ENCODE assay signal across 35 cellular contexts in the genomic region with DNA sequence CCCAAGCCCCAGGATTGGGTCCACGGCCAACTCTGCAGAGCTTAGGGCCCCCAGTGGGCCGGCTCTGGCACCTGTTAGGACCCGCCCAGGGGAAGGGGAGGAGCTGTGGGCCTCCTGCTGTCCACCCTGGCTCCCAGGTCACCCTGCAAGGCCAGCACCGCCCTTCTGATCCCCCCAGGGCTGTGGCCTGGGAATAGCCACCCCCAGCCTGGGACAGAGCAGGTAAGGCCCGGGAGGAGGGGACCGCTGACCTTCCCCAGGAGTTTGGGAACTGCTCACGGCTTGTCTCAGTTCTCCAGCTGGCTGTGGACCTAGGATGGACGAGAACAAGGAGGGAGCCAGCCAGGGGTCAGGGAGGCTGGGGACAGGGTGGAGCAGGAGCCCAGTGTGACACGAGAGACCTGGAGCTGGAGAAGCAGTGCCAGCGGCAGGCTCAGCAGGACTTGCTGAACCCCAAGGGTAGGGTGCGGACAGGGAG. TPM values are rescaled to one million over a fixed set of nuclear protein-coding genes. Genes with fewer than 3 reads are reported as not detected.
DNase-seq lines count a peak whose midpoint lies in the region; ATAC-seq, FAIRE-seq and TF ChIP-seq lines count a peak whose summit lies in the region.
"Had no signal": no experiment of that assay in that cellular context is flagged by ENCODE, and none has a peak within 500 bp of the region (broad histone marks: within the 10 kb centered on the region; RNA-seq: fewer than 3 reads in every experiment).

No MANE protein-coding gene starts in this region.

- CTCF ChIA-PET in K562 (lab: Yijun Ruan, JAX; ENCODE audit: low intra/inter-chr PET ratio) = no interaction called here

- no peak for FAIRE-seq in K562 (lab: Jason Lieb, UNC)
- FAIRE-seq: keratinocyte, TTC549, urothelium cell line had no signal

- H4K20me1 ChIP-seq in K562 (replicated peaks; ENCODE audit: control insufficient read depth, insufficient read depth, low read length) (0 out of 2 replicates have a peak, but pooled peaks cover 6% of the 10 kb centered on the region), osteoblast (ENCODE audit: insufficient read depth, low read length) (peaks cover 11% of the 10 kb centered on the region)

- H3K36me3 Mint-ChIP-seq in neural crest cell (ENCODE audit: low read depth) = no peaks in the 10 kb centered on the region
- H3K36me3 Mint-ChIP-seq: CD8-positive, alpha-beta memory T cell had no signal

- H3K9me3 Mint-ChIP-seq in neural crest cell = no peaks in the 10 kb centered on the region
- H3K9me3 Mint-ChIP-seq: CD8-positive, alpha-beta memory T cell; effector memory CD8-positive, alpha-beta T cell; naive thymus-derived CD4-positive, alpha-beta T cell; T-helper 1 cell treated with Interleukin-12 subunit alpha and Interleukin-12 subunit beta and Interleukin-4 antibody, amounts not matched to agents 30 μg/mL and 1 μg/mL, for 36 hours had no signal

- H3K27ac ChIP-seq in K562 (ENCODE audit: extremely low read depth, low read depth, low read length) = no peak overlapping the region
- no peak overlapping the region for H3K27ac ChIP-seq in foreskin keratinocyte
- H3K27ac ChIP-seq in osteoblast (ENCODE audit: low read depth, low read length) = no peak overlapping the region
- H3K27ac ChIP-seq: heart left ventricle had no signal

- DNase-seq in left ventricle myocardium superior = peak; percentile 37
- no peak for DNase-seq in left cardiac atrium
- DNase-seq in K562 (ENCODE audit: extremely low read depth in 1 of 4, low spot score in 3 of 4) = no peak
- DNase-seq in neural crest cell (ENCODE audit: low read depth, low spot score) = no peak
- no peak for DNase-seq in foreskin keratinocyte
- DNase-seq in NCI-H345 (lab: John Stamatoyannopoulos, UW) = no peak
- DNase-seq in osteoblast (ENCODE audit: insufficient read length, low spot score, missing footprints) = no peak
- DNase-seq: activated CD4-positive, alpha-beta T cell treated with anti-CD3 and anti-CD28 coated beads, Interleukin-2, amount 50 U/mL, for 4 hours; activated naive CD4-positive, alpha-beta T cell; activated T-cell treated with anti-CD3 and anti-CD28 coated beads, Interleukin-2, amount 50 U/mL, for 48 hours; AML-193; CD8-positive, alpha-beta memory T cell; central memory CD4-positive, alpha-beta T cell; effector memory CD8-positive, alpha-beta T cell; EL; GOT3; IMR-90; MV-4-11; naive thymus-derived CD4-positive, alpha-beta T cell; NCI-H1436 treated with DMSO at 0.1 percent for 48 hours; NCI-H446; NCI-H82; occipital lobe; stimulated activated CD4-positive, alpha-beta T cell treated with anti-CD3 and anti-CD28 coated beads, Interleukin-1b, Interleukin-23, amount 100 ng/mL, for 48 hours; stimulated activated naive CD8-positive, alpha-beta T cell treated with anti-CD3 and anti-CD28 coated beads, Interleukin-15, Interleukin-2, amounts not matched to agents 100 U/mL and 50 U/mL, for 24 hours had no signal

- H3K4me1 Mint-ChIP-seq in neural crest cell = peaks cover 24% of the 10 kb centered on the region

- peak overlapping the region in 1 of 2 experiments; percentile 80; a peak in 2 of 4 replicates for H3K9ac ChIP-seq in K562 (ENCODE audit: insufficient read depth in 1 of 2, low read depth in 2 of 2, low read length in 2 of 2)

- ATAC-seq in left ventricle myocardium superior (peak; percentile 11), left cardiac atrium (no peak), K562 (peak; percentile 59), HG03139 (IDR thresholded peaks at IDR 0.05; ENCODE audit: unreplicated experiment) (no peak), foreskin keratinocyte (no peak)
- ATAC-seq: effector memory CD8-positive, alpha-beta T cell; esophagus mucosa; heart left ventricle; naive thymus-derived CD4-positive, alpha-beta T cell; SK-N-SH treated with all-trans-retinoic acid at 6 μM for 48 hours; stimulated activated naive CD8-positive, alpha-beta T cell treated with anti-CD3 and anti-CD28 coated beads, Interleukin-15, Interleukin-2, amounts not matched to agents 100 U/mL and 50 U/mL, for 24 hours had no signal

- WGBS in K562 (ENCODE audit: insufficient coverage, low coverage, missing lambda C conversion rate) = 36% methylated on average over 10 of the region's 11 CpGs

- no TSS peak for BruUV-seq in K562 (replicated peaks; lab: Mats Ljungman, UMichigan)

- peak overlapping the region; percentile 34 for H3K4me3 Mint-ChIP-seq in neural crest cell
- H3K4me3 Mint-ChIP-seq: CD8-positive, alpha-beta memory T cell; effector memory CD8-positive, alpha-beta T cell; naive thymus-derived CD4-positive, alpha-beta T cell; T-helper 1 cell treated with Interleukin-12 subunit alpha and Interleukin-12 subunit beta and Interleukin-4 antibody, amounts not matched to agents 30 μg/mL and 1 μg/mL, for 36 hours had no signal

- H3K4me1 ChIP-seq in K562 (replicated peaks in 1 of 2; ENCODE audit: control insufficient read depth in 2 of 2, insufficient read depth in 2 of 2, low read length in 2 of 2) (peaks cover 10 to 81% of the 10 kb centered on the region in 2 experiments), foreskin keratinocyte (peaks cover 13% of the 10 kb centered on the region), osteoblast (ENCODE audit: insufficient read depth, low read length) (peaks cover 4% of the 10 kb centered on the region)

- in situ Hi-C loops in K562 (cut with MboI) = no loop called here

- peaks cover 6 to 16% of the 10 kb centered on the region in 2 experiments; a peak in 3 of 5 replicates for H3K27me3 ChIP-seq in K562 (ENCODE audit: control insufficient read depth in 2 of 2, insufficient read depth in 2 of 2, low read length in 2 of 2)
- H3K27me3 ChIP-seq in foreskin keratinocyte = peaks cover 9% of the 10 kb centered on the region
- H3K27me3 ChIP-seq in osteoblast (ENCODE audit: insufficient read depth, low read length) = peaks cover 21% of the 10 kb centered on the region
- H3K27me3 ChIP-seq: heart left ventricle had no signal

- no peaks in the 10 kb centered on the region for H3K9me1 ChIP-seq in K562 (ENCODE audit: control insufficient read depth, insufficient read depth, low read length)

- TF ChIP-seq EP300 in K562 (IDR thresholded peaks at IDR 0.05; ENCODE audit: low read length) = no peak

- H3K4me3 ChIP-seq in K562 (no peak overlapping the region), osteoblast (ENCODE audit: insufficient read depth, low read length) (no peak overlapping the region)
- H3K4me3 ChIP-seq: heart left ventricle, lung, smooth muscle cell had no signal

- H3K27ac Mint-ChIP-seq in neural crest cell (ENCODE audit: unreplicated experiment) = no peak overlapping the region
- H3K27ac Mint-ChIP-seq: CD8-positive, alpha-beta memory T cell; effector memory CD8-positive, alpha-beta T cell; naive thymus-derived CD4-positive, alpha-beta T cell; T-helper 1 cell treated with Interleukin-12 subunit alpha and Interleukin-12 subunit beta and Interleukin-4 antibody, amounts not matched to agents 30 μg/mL and 1 μg/mL, for 36 hours had no signal

- no peak for TF ChIP-seq CTCF in K562 (IDR thresholded peaks at IDR 0.05 in 2 of 3, conservative IDR thresholded peaks at IDR 0.05 in 1 of 3; ENCODE audit: insufficient read depth in 2 of 3, low read depth in 1 of 3, low read length in 3 of 3)
- no peak for TF ChIP-seq CTCF in neural crest cell (conservative IDR thresholded peaks at IDR 0.05)
- TF ChIP-seq CTCF in foreskin keratinocyte (conservative IDR thresholded peaks at IDR 0.05) = no peak
- no peak for TF ChIP-seq CTCF in osteoblast (IDR thresholded peaks at IDR 0.05; ENCODE audit: extremely low read depth, low read depth, low read length)

- peak overlapping the region; percentile 20; the same call in 1 of the 2 replicates for H2AFZ ChIP-seq in K562 (ENCODE audit: low read depth, low read length)
- H2AFZ ChIP-seq in osteoblast (ENCODE audit: low read length) = no peak overlapping the region

- peaks cover 11% of the 10 kb centered on the region for H3K27me3 Mint-ChIP-seq in neural crest cell (ENCODE audit: low read depth)

- intact Hi-C loops in left ventricle myocardium superior (cut with micrococcal nuclease) = no loop called here
- intact Hi-C loops in left cardiac atrium (cut with DNase I) = no loop called here
- intact Hi-C loops in K562 (cut with micrococcal nuclease) = no loop called here

- H3K9me3 ChIP-seq in K562 (replicated peaks; ENCODE audit: control insufficient read depth, insufficient read depth, low read depth, low read length) (no peaks in the 10 kb centered on the region), osteoblast (ENCODE audit: low read depth, low read length) (no peaks in the 10 kb centered on the region)
- H3K9me3 ChIP-seq: heart left ventricle had no signal

- no peaks in the 10 kb centered on the region for H3K79me2 ChIP-seq in K562 (ENCODE audit: control insufficient read depth, insufficient read depth, low read length)
- H3K79me2 ChIP-seq in osteoblast (ENCODE audit: insufficient read depth, low read length) = peaks cover 13% of the 10 kb centered on the region

- H3K4me2 ChIP-seq in K562 (ENCODE audit: insufficient read depth, low read length) (no peak overlapping the region), osteoblast (ENCODE audit: insufficient read depth, low read length) (no peak overlapping the region)
- H3K4me2 ChIP-seq: smooth muscle cell had no signal

- no peak for TF ChIP-seq RAD21 in K562 (CRISPR knock-in tag; conservative IDR thresholded peaks at IDR 0.05 in 1 of 2, IDR thresholded peaks at IDR 0.05 in 1 of 2)

- POLR2A ChIA-PET in K562 (lab: Yijun Ruan, JAX) = interaction anchor here (0.6 to 0.8 kb wide), 7 partner anchors 11 to 176 kb away, joined by 3 to 4 read pairs (median 3); no protein-coding TSS in a partner anchor

- no peaks in the 10 kb centered on the region for H3K36me3 ChIP-seq in K562 (ENCODE audit: control insufficient read depth, insufficient read depth, low read length)
- no peaks in the 10 kb centered on the region for H3K36me3 ChIP-seq in osteoblast (ENCODE audit: insufficient read depth, low read length)
- H3K36me3 ChIP-seq: heart left ventricle had no signal

- TF ChIP-seq POLR2A in K562 (conservative IDR thresholded peaks at IDR 0.05) = no peak

RNA-seq across cellular contexts. Expression of a gene that starts 39.4 kb away (rescaled TPM):
- 46.6 TPM for total RNA-seq in left ventricle myocardium superior
- 10 to 100 TPM; 46.4 to 54.0 TPM for total RNA-seq in left cardiac atrium
- 96.2 and 235 TPM in 2 replicates for total RNA-seq in K562 (2011; cell fraction: chromatin; rRNA removed; ENCODE audit: low replicate concordance)
- total RNA-seq in K562 (2011; cell fraction: nucleolus; rRNA removed) = 109 and 114 TPM in 2 replicates
- total RNA-seq in K562 (2011; cell fraction: nucleoplasm; rRNA removed) = 104 and 132 TPM in 2 replicates
- 35.6 and 35.8 TPM in 2 replicates for total RNA-seq in K562 (2014; rRNA removed)
- total RNA-seq in K562 (2014; rRNA removed; fragmentation: Illumina TruSeq; extraction: Trizol) = 4.3 and 5.2 TPM in 2 replicates
- 15.5 and 16.1 TPM in 2 replicates for total RNA-seq in K562 (2015; rRNA removed; fragmentation: Illumina TruSeq; extraction: Trizol)
- total RNA-seq in K562 (2021) = 52.8 and 54.2 TPM in 2 replicates
- polyA plus RNA-seq in K562 (2011; rRNA removed) = 13.1 and 18.0 TPM in 2 replicates
- polyA plus RNA-seq in K562 (2011; cell fraction: cytosol; rRNA removed) = 18.4 and 29.4 TPM in 2 replicates
- polyA plus RNA-seq in K562 (2011; cell fraction: nucleus; rRNA removed) = 50.2 and 67.4 TPM in 2 replicates
- 38.9 and 86.6 TPM in 2 replicates for polyA plus RNA-seq in K562 (2012)
- 13.8 and 24.0 TPM in 2 replicates for polyA plus RNA-seq in K562 (2014; fragmentation: Illumina TruSeq; extraction: Trizol)
- under 1 TPM; 0.45 to 0.92 TPM for polyA plus RNA-seq in K562 (2014; fragmentation: Nextera tagmentation; extraction: Ambion mirVana)
- polyA plus RNA-seq in K562 (2014; rRNA removed) = 31.7 and 32.1 TPM in 2 replicates
- 16.9 and 24.8 TPM in 2 replicates for polyA minus RNA-seq in K562 (2011; rRNA and poly(A)+ RNA removed)
- polyA minus RNA-seq in K562 (2011; cell fraction: cytosol; rRNA and poly(A)+ RNA removed) = 54.3 and 65.3 TPM in 2 replicates
- polyA minus RNA-seq in K562 (2011; cell fraction: nucleus; rRNA and poly(A)+ RNA removed) = 28.7 and 33.2 TPM in 2 replicates
- total RNA-seq in neural crest cell = 59.6 and 63.3 TPM in 2 replicates
- total RNA-seq in foreskin keratinocyte = 36.6 and 41.3 TPM in 2 replicates
- 35.3 and 38.3 TPM in 2 replicates for polyA plus RNA-seq in foreskin keratinocyte
- total RNA-seq in osteoblast = 85.5 and 92.6 TPM in 2 replicates

Comparison
In these comparisons a context has a peak if more than half of its experiments do, and no peak if none do; other contexts are left out.
1. ATAC-seq: peak in left ventricle myocardium superior (single experiment) and K562 (single experiment); none in left cardiac atrium (0 of 2), HG03139 (single experiment) and foreskin keratinocyte (single experiment).